ENCODE assay signal across 8 cellular contexts in the genomic region with DNA sequence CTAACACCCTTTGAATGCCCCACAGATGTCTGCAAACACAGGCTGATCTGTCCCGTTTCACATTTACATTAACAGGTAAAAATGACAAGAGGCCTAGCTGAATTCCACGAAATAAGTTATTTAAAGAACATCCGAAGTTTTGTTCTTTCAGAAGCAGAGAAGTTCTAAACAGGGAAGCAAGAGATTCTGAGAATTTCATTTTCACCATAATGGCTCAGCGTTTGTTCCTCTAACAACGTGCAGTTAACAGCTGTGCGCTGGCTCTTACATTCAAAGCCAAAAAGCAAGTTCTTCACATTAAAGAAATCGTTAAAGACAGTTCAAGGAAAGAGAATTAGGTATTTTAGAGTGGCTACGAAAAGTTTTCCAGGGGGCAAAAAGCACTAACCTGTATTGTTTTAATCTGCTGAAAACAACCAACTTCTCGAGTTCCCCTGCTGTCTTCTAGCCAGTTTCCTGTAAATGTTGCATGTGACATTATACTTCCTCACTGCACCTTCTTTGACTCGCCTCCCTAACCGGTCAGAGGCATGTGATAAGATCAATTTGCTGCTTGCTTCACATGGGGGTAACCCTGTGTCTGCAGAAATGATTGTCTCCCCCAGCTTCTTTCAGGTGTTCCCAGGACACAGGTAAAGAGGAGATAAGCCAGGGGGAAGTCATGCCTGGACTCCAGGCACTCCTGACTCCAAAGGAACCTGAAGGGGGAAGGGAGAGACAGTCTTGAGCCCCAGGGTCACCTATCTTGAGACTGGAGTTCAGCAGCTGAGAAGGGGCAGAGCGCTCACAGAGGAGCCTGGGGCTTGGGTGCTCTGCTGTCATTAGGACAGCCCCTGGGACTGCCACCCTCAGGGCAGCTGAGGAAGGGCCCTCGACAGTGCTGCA. TPM values are rescaled to one million over a fixed set of nuclear protein-coding genes. Genes with fewer than 3 reads are reported as not detected.
DNase-seq lines count a peak whose midpoint lies in the region; ATAC-seq and TF ChIP-seq lines count a peak whose summit lies in the region.

No MANE protein-coding gene starts in this region.

- CTCF ChIA-PET in activated CD8-positive, alpha-beta memory T cell treated with anti-CD3 and anti-CD28 coated beads, Interleukin-2, amount 10 ng/mL, durations not matched to agents 7 days and 5 days (lab: Charles Lee) = interaction anchor here (0.8 to 7.2 kb wide), 13 partner anchors 16 to 55 kb away, joined by 3 to 70 read pairs (median 9); a partner anchor contains a TSS

- no peaks in the 10 kb centered on the region for H3K27me3 ChIP-seq in heart right ventricle

- H3K9me3 Mint-ChIP-seq in activated CD8-positive, alpha-beta memory T cell treated with anti-CD3 and anti-CD28 coated beads, Interleukin-2, amount 10 ng/mL, durations not matched to agents 7 days and 5 days (ENCODE audit: low read depth) = no peaks in the 10 kb centered on the region

- intact Hi-C loops in heart right ventricle (cut with DNase I) = no loop called here

- peak overlapping the region in 9 of 10 donors; percentile 38 to 93 (median 63) for H3K27ac ChIP-seq in heart right ventricle

- peaks cover 53% of the 10 kb centered on the region for H3K36me3 Mint-ChIP-seq in activated CD8-positive, alpha-beta memory T cell treated with anti-CD3 and anti-CD28 coated beads, Interleukin-2, amount 10 ng/mL, durations not matched to agents 7 days and 5 days

- TF ChIP-seq CTCF in heart right ventricle (IDR thresholded peaks at IDR 0.05) = no peak

- H3K4me1 ChIP-seq in heart right ventricle = peaks cover 0 to 72% (median 45%) of the 10 kb centered on the region in 9 donors

- in situ Hi-C loops in KBM-7 (cut with MboI; ENCODE audit: low pct_unique_long_range_greater_than_20kb, low sequenced_read_pairs) = no loop called here

- H3K36me3 ChIP-seq in heart right ventricle = peaks cover 0 to 18% (median 0%) of the 10 kb centered on the region in 9 donors

- peak overlapping the region in 6 of 10 donors; percentile 25 to 57 (median 34) for H3K4me3 ChIP-seq in heart right ventricle

- H3K4me3 Mint-ChIP-seq in activated CD8-positive, alpha-beta memory T cell treated with anti-CD3 and anti-CD28 coated beads, Interleukin-2, amount 10 ng/mL, durations not matched to agents 7 days and 5 days = peak overlapping the region; percentile 99

- no peaks in the 10 kb centered on the region for H3K9me3 ChIP-seq in heart right ventricle

- no peaks in the 10 kb centered on the region for H3K27me3 Mint-ChIP-seq in activated CD8-positive, alpha-beta memory T cell treated with anti-CD3 and anti-CD28 coated beads, Interleukin-2, amount 10 ng/mL, durations not matched to agents 7 days and 5 days

- WGBS in heart right ventricle, 2 donors = 50 to 64% methylated on average over 13 of the region's 13 CpGs

- peak; percentile 43 for DNase-seq in ELR (ENCODE audit: low read depth)
- DNase-seq in KBM-7 = peak; percentile 89
- peak; percentile 80 for DNase-seq in activated CD8-positive, alpha-beta memory T cell treated with anti-CD3 and anti-CD28 coated beads, Interleukin-2, amount 10 ng/mL, durations not matched to agents 7 days and 5 days
- no peak for DNase-seq in heart right ventricle
- DNase-seq in stimulated activated CD4-positive, alpha-beta T cell treated with anti-CD3 and anti-CD28 coated beads, Interleukin-2, amount 100 ng/mL, for 4 hours (ENCODE audit: low read depth) = peak; percentile 28
- DNase-seq in iPS-NIHi7 (ENCODE audit: extremely low spot score) = no peak
- DNase-seq in NCI-H1105 treated with DMSO at 0.1 percent for 48 hours (lab: John Stamatoyannopoulos, UW) = no peak

- H3K4me1 Mint-ChIP-seq in activated CD8-positive, alpha-beta memory T cell treated with anti-CD3 and anti-CD28 coated beads, Interleukin-2, amount 10 ng/mL, durations not matched to agents 7 days and 5 days = peaks cover 69% of the 10 kb centered on the region

- ATAC-seq in GM21515 (IDR thresholded peaks at IDR 0.05; ENCODE audit: unreplicated experiment) (peak; percentile 75), heart right ventricle (peak; percentile 54 to 75 (median 60))
- peak; percentile 76 for ATAC-seq in activated CD8-positive, alpha-beta memory T cell treated with anti-CD3 and anti-CD28 coated beads, Interleukin-2, amount 10 ng/mL, durations not matched to agents 7 days and 5 days

- peak overlapping the region; percentile 100 for H3K27ac Mint-ChIP-seq in activated CD8-positive, alpha-beta memory T cell treated with anti-CD3 and anti-CD28 coated beads, Interleukin-2, amount 10 ng/mL, durations not matched to agents 7 days and 5 days

RNA-seq across cellular contexts. Expression of a gene that starts 36.8 kb away (rescaled TPM):
- total RNA-seq in activated CD8-positive, alpha-beta memory T cell treated with anti-CD3 and anti-CD28 coated beads, Interleukin-2, amount 10 ng/mL, durations not matched to agents 7 days and 5 days = 100 to 1,000 TPM; 465 to 588 TPM
- 10 to 100 TPM; 12.4 to 48.1 (median 15.6) TPM for total RNA-seq in heart right ventricle
- polyA plus RNA-seq in heart right ventricle = 10 to 100 TPM in 1 of 2 donors, 1 to 10 TPM in 1; 9.1 to 16.6 TPM

Comparison
In these comparisons a context has a peak if more than half of its experiments do, and no peak if none do; other contexts are left out.
1. DNase-seq: peak in ELR (single experiment), KBM-7 (single experiment), activated CD8-positive, alpha-beta memory T cell treated with anti-CD3 and anti-CD28 coated beads, Interleukin-2, amount 10 ng/mL, durations not matched to agents 7 days and 5 days (single experiment) and stimulated activated CD4-positive, alpha-beta T cell treated with anti-CD3 and anti-CD28 coated beads, Interleukin-2, amount 100 ng/mL, for 4 hours (single experiment); none in heart right ventricle (0 of 2), iPS-NIHi7 (single experiment) and NCI-H1105 treated with DMSO at 0.1 percent for 48 hours (single experiment).
2. RNA of a gene that starts 36.8 kb away (total RNA-seq): 465 to 588 TPM in activated CD8-positive, alpha-beta memory T cell treated with anti-CD3 and anti-CD28 coated beads, Interleukin-2, amount 10 ng/mL, durations not matched to agents 7 days and 5 days; 12.4 to 48.1 TPM in heart right ventricle; every median in the first group is over 4 times any median in the second.
3. Peak in every context shown above with its lines, with median percentiles within 50 percentile points of each other: ATAC-seq.